In genomic region chr15:101476756-101477155, GRCh38 we compare ENCODE assay signal across 14 cellular contexts.
"Had no signal": no experiment of that assay in that cellular context is flagged by ENCODE, and none has a peak within 500 bp of the region (broad histone marks: within the 10 kb centered on the region; RNA-seq: fewer than 3 reads in every experiment).

No MANE protein-coding gene starts in this region.

- H3K9me3 ChIP-seq: mucosa of descending colon, suprapubic skin, tibial artery, upper lobe of left lung, vagina had no signal

- H3K4me3 ChIP-seq: dorsolateral prefrontal cortex, mucosa of descending colon, smooth muscle cell, suprapubic skin, tibial artery, upper lobe of left lung, vagina had no signal

- H3K27ac ChIP-seq: suprapubic skin, tibial artery, upper lobe of left lung, vagina had no signal

- H3K4me1 ChIP-seq: suprapubic skin, tibial artery, upper lobe of left lung, vagina had no signal

- H3K36me3 ChIP-seq: suprapubic skin, tibial artery, upper lobe of left lung, vagina had no signal

- H3K27me3 ChIP-seq: dorsolateral prefrontal cortex, upper lobe of left lung, vagina had no signal

- DNase-seq: cortex of kidney; dorsolateral prefrontal cortex; effector CD8-positive, alpha-beta T cell; left cardiac atrium; mucosa of descending colon; naive thymus-derived CD8-positive, alpha-beta T cell; stimulated activated CD4-positive, alpha-beta T cell treated with anti-CD3 and anti-CD28 coated beads, Interleukin-2, amount 100 ng/mL, for 48 hours; stimulated activated naive CD8-positive, alpha-beta T cell treated with anti-CD3 and anti-CD28 coated beads, Interleukin-15, Interleukin-2, amounts not matched to agents 100 U/mL and 50 U/mL, for 24 hours; tibial artery; upper lobe of left lung had no signal

- H3K4me2 ChIP-seq: smooth muscle cell had no signal

- ATAC-seq: esophagus mucosa; left cardiac atrium; mucosa of descending colon; naive thymus-derived CD8-positive, alpha-beta T cell; stimulated activated naive CD8-positive, alpha-beta T cell treated with anti-CD3 and anti-CD28 coated beads, Interleukin-15, Interleukin-2, amounts not matched to agents 100 U/mL and 50 U/mL, for 24 hours had no signal
